In the genomic region with DNA sequence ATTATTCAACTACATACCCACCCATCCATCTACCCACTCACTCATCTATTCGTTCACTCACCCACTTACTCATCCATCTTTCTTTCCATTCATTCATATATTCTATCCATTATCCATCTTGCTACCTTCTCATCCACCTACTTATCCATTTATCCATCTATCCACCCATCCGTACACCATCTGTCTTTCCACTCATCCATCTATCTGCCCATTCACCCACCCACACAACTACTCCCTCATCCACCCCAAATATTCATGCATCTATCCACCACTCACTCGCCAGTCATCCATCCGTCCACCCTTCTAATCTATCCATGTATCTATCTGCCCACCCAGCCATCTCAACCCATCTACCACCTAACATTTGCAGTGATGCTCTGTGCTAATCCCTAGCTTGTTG, we compare ENCODE assay signal across 24 cellular contexts. TPM values are rescaled to one million over a fixed set of nuclear protein-coding genes. Genes with fewer than 3 reads are reported as not detected.
"Had no signal": no experiment of that assay in that cellular context is flagged by ENCODE, and none has a peak within 500 bp of the region (broad histone marks: within the 10 kb centered on the region; RNA-seq: fewer than 3 reads in every experiment).

No MANE protein-coding gene starts in this region.

- H3K36me3 ChIP-seq: esophagus muscularis mucosa, gastroesophageal sphincter, heart left ventricle, left lung, lower lobe of right lung had no signal

- H3K27ac ChIP-seq: coronary artery, dorsolateral prefrontal cortex, esophagus muscularis mucosa, foreskin keratinocyte, gastroesophageal sphincter, heart left ventricle, left lung, lower lobe of right lung had no signal

- DNase-seq: dermis blood vessel endothelial cell; dorsolateral prefrontal cortex; effector CD4-positive, alpha-beta T cell; effector memory CD4-positive, alpha-beta T cell; foreskin keratinocyte; heart left ventricle; hippocampal formation; left cardiac atrium; left lung; left ventricle myocardium superior; lower lobe of right lung; mesenchymal stem cell; mucosa of descending colon had no signal

- H3K27me3 ChIP-seq: esophagus muscularis mucosa, gastroesophageal sphincter had no signal

- FAIRE-seq: colon, endothelial cell of umbilical vein, frontal cortex, islet of Langerhans, keratinocyte had no signal

- H3K9me3 ChIP-seq: esophagus muscularis mucosa, gastroesophageal sphincter, heart left ventricle, left lung, lower lobe of right lung, mucosa of descending colon had no signal

- H3K4me1 ChIP-seq: esophagus muscularis mucosa, foreskin keratinocyte, gastroesophageal sphincter, left lung, lower lobe of right lung had no signal

- ATAC-seq: foreskin keratinocyte, gastroesophageal sphincter, heart left ventricle, left cardiac atrium, left lung, left ventricle myocardium superior, lower lobe of right lung, mucosa of descending colon had no signal

- H3K4me3 ChIP-seq: coronary artery, dorsolateral prefrontal cortex, esophagus muscularis mucosa, gastroesophageal sphincter, heart left ventricle, left lung, lower lobe of right lung, mucosa of descending colon had no signal

RNA-seq across cellular contexts. Expression of a gene that starts 13.6 kb away (rescaled TPM):
- total RNA-seq: dermis blood vessel endothelial cell, endothelial cell of umbilical vein, epithelial cell of proximal tubule, fibroblast of villous mesenchyme, foreskin keratinocyte, kidney epithelial cell had no signal
- polyA plus RNA-seq: endothelial cell of umbilical vein, foreskin keratinocyte, keratinocyte had no signal
